Comparison of ENCODE assay signal across 8 cellular contexts in the genomic region with DNA sequence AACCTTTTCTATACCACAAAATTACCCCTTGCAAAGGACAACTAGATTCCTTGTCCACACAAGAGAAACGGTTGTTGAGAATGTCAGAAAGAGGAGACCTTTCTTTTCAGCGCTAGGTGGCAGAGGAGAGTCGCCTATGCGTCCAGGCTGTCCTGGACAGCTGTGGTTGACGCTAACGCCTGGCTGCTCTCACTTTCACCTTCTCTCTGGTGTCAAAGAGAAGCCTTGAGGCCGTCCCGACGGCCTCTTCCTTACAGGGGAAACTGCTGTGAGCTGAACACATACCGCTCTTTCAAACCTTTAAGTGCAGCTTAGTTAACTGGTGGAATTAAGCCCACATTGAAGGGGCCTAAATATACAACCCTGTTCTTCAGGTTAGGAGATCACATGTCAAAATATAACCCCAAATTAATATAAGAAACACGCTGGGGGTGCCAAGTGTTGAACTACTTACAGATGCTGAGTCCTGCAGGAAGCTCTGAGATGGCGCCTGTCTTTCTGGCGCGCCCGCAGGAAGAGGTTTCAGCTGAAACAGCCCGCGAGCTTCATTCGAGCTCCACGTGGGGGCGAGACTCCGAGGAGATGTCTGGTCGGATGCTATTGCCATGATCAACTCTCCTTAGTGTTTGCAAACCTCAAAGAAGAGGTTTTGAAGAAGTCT. TPM values are rescaled to one million over a fixed set of nuclear protein-coding genes. Genes with fewer than 3 reads are reported as not detected.
DNase-seq lines count a peak whose midpoint lies in the region; ATAC-seq lines count a peak whose summit lies in the region.

No MANE protein-coding gene starts in this region.

- no peak overlapping the region for H3K9ac ChIP-seq in mesendoderm (ENCODE audit: low read length)

- no peaks in the 10 kb centered on the region for H3K79me1 ChIP-seq in mesendoderm (ENCODE audit: low read length)

- no peaks in the 10 kb centered on the region for H3K36me3 ChIP-seq in CD4-positive, CD25-positive, alpha-beta regulatory T cell (ENCODE audit: control insufficient read depth, insufficient read depth, low read length)
- no peaks in the 10 kb centered on the region for H3K36me3 ChIP-seq in mesendoderm (ENCODE audit: control insufficient read depth, insufficient read depth, low read length)

- no CpG with 5 or more reads among the region's 22 CpGs for WGBS in mesendoderm (ENCODE audit: extremely low coverage, insufficient coverage, low lambda C conversion rate)

- H3K27me3 Mint-ChIP-seq in CD4-positive, CD25-positive, alpha-beta regulatory T cell = peaks cover 12% of the 10 kb centered on the region
- peaks cover 8% of the 10 kb centered on the region for H3K27me3 Mint-ChIP-seq in activated CD8-positive, alpha-beta T cell treated with anti-CD3 and anti-CD28 coated beads, Interleukin-2, amount 10 ng/mL, durations not matched to agents 7 days and 5 days (ENCODE audit: low read depth)
- peaks cover 0 to 14% of the 10 kb centered on the region in 2 donors for H3K27me3 Mint-ChIP-seq in effector memory CD8-positive, alpha-beta T cell

- no peak overlapping the region for H2AK5ac ChIP-seq in mesendoderm (ENCODE audit: low read length)

- peaks cover 0 to 15% (median 0%) of the 10 kb centered on the region in 4 donors for H3K4me1 Mint-ChIP-seq in CD4-positive, CD25-positive, alpha-beta regulatory T cell
- H3K4me1 Mint-ChIP-seq in activated CD8-positive, alpha-beta T cell treated with anti-CD3 and anti-CD28 coated beads, Interleukin-2, amount 10 ng/mL, durations not matched to agents 7 days and 5 days (ENCODE audit: low read depth) = peaks cover 16% of the 10 kb centered on the region
- H3K4me1 Mint-ChIP-seq in effector memory CD8-positive, alpha-beta T cell (ENCODE audit: low read depth in 2 of 2) = peaks cover 8 to 17% of the 10 kb centered on the region in 2 donors

- no peak overlapping the region for H2BK5ac ChIP-seq in mesendoderm (ENCODE audit: low read length)

- H3K23ac ChIP-seq in mesendoderm (ENCODE audit: low read length) = no peak overlapping the region

- no peak overlapping the region for H4K8ac ChIP-seq in mesendoderm (ENCODE audit: low read depth, low read length)

- no peaks in the 10 kb centered on the region for H3K79me2 ChIP-seq in mesendoderm (ENCODE audit: control insufficient read depth, insufficient read depth, low read length)

- peak overlapping the region in 2 of 3 donors; percentile 88 to 90 for H3K27ac Mint-ChIP-seq in CD4-positive, CD25-positive, alpha-beta regulatory T cell
- H3K27ac Mint-ChIP-seq in activated CD8-positive, alpha-beta T cell treated with anti-CD3 and anti-CD28 coated beads, Interleukin-2, amount 10 ng/mL, durations not matched to agents 7 days and 5 days = peak overlapping the region; percentile 81
- H3K27ac Mint-ChIP-seq in effector memory CD8-positive, alpha-beta T cell = peak overlapping the region; percentile 78 to 85

- ATAC-seq in CD4-positive, CD25-positive, alpha-beta regulatory T cell (ENCODE audit: low read depth in 2 of 2) = peak; percentile 81 to 84
- ATAC-seq in GM19328 (IDR thresholded peaks at IDR 0.05; ENCODE audit: unreplicated experiment) (peak; percentile 99), HG03457 (IDR thresholded peaks at IDR 0.05; ENCODE audit: unreplicated experiment) (peak; percentile 98)
- peak; percentile 95 for ATAC-seq in activated CD8-positive, alpha-beta T cell treated with anti-CD3 and anti-CD28 coated beads, Interleukin-2, amount 10 ng/mL, durations not matched to agents 7 days and 5 days
- ATAC-seq in effector memory CD8-positive, alpha-beta T cell (replicated peaks) = peak; percentile 89

- peaks cover 3% of the 10 kb centered on the region for H3K27me3 ChIP-seq in CD4-positive, CD25-positive, alpha-beta regulatory T cell (ENCODE audit: control insufficient read depth, insufficient read depth, low read length)
- no peaks in the 10 kb centered on the region for H3K27me3 ChIP-seq in mesendoderm (ENCODE audit: insufficient read depth, low read length, poor library complexity)

- no peaks in the 10 kb centered on the region for H3K36me3 Mint-ChIP-seq in CD4-positive, CD25-positive, alpha-beta regulatory T cell
- no peaks in the 10 kb centered on the region for H3K36me3 Mint-ChIP-seq in activated CD8-positive, alpha-beta T cell treated with anti-CD3 and anti-CD28 coated beads, Interleukin-2, amount 10 ng/mL, durations not matched to agents 7 days and 5 days (ENCODE audit: low read depth)
- no peaks in the 10 kb centered on the region for H3K36me3 Mint-ChIP-seq in effector memory CD8-positive, alpha-beta T cell (ENCODE audit: insufficient read depth)

- H3K4me3 Mint-ChIP-seq in CD4-positive, CD25-positive, alpha-beta regulatory T cell = peak overlapping the region; percentile 45 to 92 (median 87)
- H3K4me3 Mint-ChIP-seq in activated CD8-positive, alpha-beta T cell treated with anti-CD3 and anti-CD28 coated beads, Interleukin-2, amount 10 ng/mL, durations not matched to agents 7 days and 5 days = peak overlapping the region; percentile 75
- H3K4me3 Mint-ChIP-seq in effector memory CD8-positive, alpha-beta T cell = peak overlapping the region; percentile 85 to 86

- POLR2A ChIA-PET in activated CD8-positive, alpha-beta T cell treated with anti-CD3 and anti-CD28 coated beads, Interleukin-2, amount 10 ng/mL, durations not matched to agents 7 days and 5 days (lab: Charles Lee) = interaction anchor here (0.9 to 1.5 kb wide), 3 partner anchors 18 to 683 kb away, joined by 3 to 6 read pairs (median 4); partner anchors contain the start of gene KBTBD8

- H4K5ac ChIP-seq in mesendoderm (ENCODE audit: low read length) = no peak overlapping the region

- no peak overlapping the region for H2BK15ac ChIP-seq in mesendoderm (replicated peaks; ENCODE audit: low read depth)

- CTCF ChIA-PET in activated CD8-positive, alpha-beta T cell treated with anti-CD3 and anti-CD28 coated beads, Interleukin-2, amount 10 ng/mL, durations not matched to agents 7 days and 5 days (lab: Charles Lee) = interaction anchor here (0.6 to 4.4 kb wide), 45 partner anchors 8 to 2000 kb away, joined by 3 to 55 read pairs (median 5); partner anchors contain the start of gene KBTBD8

- no peaks in the 10 kb centered on the region for H3K9me3 ChIP-seq in CD4-positive, CD25-positive, alpha-beta regulatory T cell (ENCODE audit: control insufficient read depth in 2 of 2, low read length in 2 of 2)

- peaks cover 11% of the 10 kb centered on the region for H3K4me1 ChIP-seq in CD4-positive, CD25-positive, alpha-beta regulatory T cell (ENCODE audit: control insufficient read depth, insufficient read depth, low read length, poor library complexity, severe bottlenecking)
- peaks cover 1% of the 10 kb centered on the region for H3K4me1 ChIP-seq in mesendoderm (ENCODE audit: control insufficient read depth, low read depth, low read length)

- peak; percentile 39 to 70 (median 49) for DNase-seq in CD4-positive, CD25-positive, alpha-beta regulatory T cell
- DNase-seq in NCI-H82 (lab: John Stamatoyannopoulos, UW) (peak; percentile 82), mesendoderm (peak; percentile 93)
- DNase-seq in activated CD8-positive, alpha-beta T cell treated with anti-CD3 and anti-CD28 coated beads, Interleukin-2, amount 10 ng/mL, durations not matched to agents 7 days and 5 days = peak; percentile 78
- peak; percentile 42 to 60 (median 49) for DNase-seq in effector memory CD8-positive, alpha-beta T cell
- peak; percentile 39 to 49 for DNase-seq in stimulated activated CD8-positive, alpha-beta memory T cell treated with anti-CD3 and anti-CD28 coated beads, Interleukin-15, amount 100 ng/mL, for 48 hours (ENCODE audit: low read depth in 2 of 2)

- H2BK120ac ChIP-seq in mesendoderm (ENCODE audit: low read depth, low read length) = no peak overlapping the region

- H3K18ac ChIP-seq in mesendoderm (ENCODE audit: low read length) = no peak overlapping the region

- peak overlapping the region; percentile 54 for H3K56ac ChIP-seq in mesendoderm (ENCODE audit: low read length)

- no peaks in the 10 kb centered on the region for H3K9me3 Mint-ChIP-seq in CD4-positive, CD25-positive, alpha-beta regulatory T cell
- H3K9me3 Mint-ChIP-seq in activated CD8-positive, alpha-beta T cell treated with anti-CD3 and anti-CD28 coated beads, Interleukin-2, amount 10 ng/mL, durations not matched to agents 7 days and 5 days (ENCODE audit: insufficient read depth) = no peaks in the 10 kb centered on the region
- H3K9me3 Mint-ChIP-seq in effector memory CD8-positive, alpha-beta T cell = no peaks in the 10 kb centered on the region

- H3K4me3 ChIP-seq in CD4-positive, CD25-positive, alpha-beta regulatory T cell (ENCODE audit: low read depth, low read length) = peak overlapping the region; percentile 91
- no peak overlapping the region for H3K4me3 ChIP-seq in mesendoderm (ENCODE audit: low read length)

- peak overlapping the region; percentile 5 for H3K4me2 ChIP-seq in mesendoderm (ENCODE audit: low read length)

- no peak overlapping the region for H3K4ac ChIP-seq in mesendoderm (ENCODE audit: low read depth, low read length)

- no peak overlapping the region for H3K27ac ChIP-seq in CD4-positive, CD25-positive, alpha-beta regulatory T cell (ENCODE audit: insufficient read depth, low read length, poor library complexity, severe bottlenecking)
- peak overlapping the region; percentile 18 for H3K27ac ChIP-seq in mesendoderm (ENCODE audit: low read depth, low read length)

RNA-seq across cellular contexts. Expression of gene KBTBD8, which starts 26.1 kb away (rescaled TPM):
- 18.2 TPM for total RNA-seq in CD4-positive, CD25-positive, alpha-beta regulatory T cell
- polyA plus RNA-seq in CD4-positive, CD25-positive, alpha-beta regulatory T cell = 1 to 10 TPM; 2.4 to 5.2 (median 3.4) TPM
- 10 to 100 TPM; 10.8 to 12.9 TPM for total RNA-seq in activated CD8-positive, alpha-beta T cell treated with anti-CD3 and anti-CD28 coated beads, Interleukin-2, amount 10 ng/mL, durations not matched to agents 7 days and 5 days
- polyA plus RNA-seq in mesendoderm (2013, experiment 1 of 2) = 15.3 TPM
- 15.2 TPM for polyA plus RNA-seq in mesendoderm (2013, experiment 2 of 2)
